Comparison of ENCODE assay signal across 8 cellular contexts in genomic region chr4:16443504-16444088, GRCh38.
DNase-seq lines count a peak whose midpoint lies in the region; ATAC-seq and TF ChIP-seq lines count a peak whose summit lies in the region.

No MANE protein-coding gene starts in this region.

- H2AFZ ChIP-seq in GM23338 = no peak overlapping the region

- H3K27me3 ChIP-seq in GM23338 (ENCODE audit: insufficient read depth) (peaks cover 22% of the 10 kb centered on the region), colonic mucosa (no peaks in the 10 kb centered on the region)
- no peaks in the 10 kb centered on the region for H3K27me3 ChIP-seq in CD8-positive, alpha-beta memory T cell (ENCODE audit: insufficient read depth, low read length, poor library complexity, severe bottlenecking)

- H3K4me3 ChIP-seq in GM23338 = no peak overlapping the region
- no peak overlapping the region for H3K4me3 ChIP-seq in NB4 (ENCODE audit: low read depth, low read length)
- H3K4me3 ChIP-seq in colonic mucosa = no peak overlapping the region
- H3K4me3 ChIP-seq in CD8-positive, alpha-beta memory T cell (ENCODE audit: low read length) = no peak overlapping the region

- H3K27ac ChIP-seq in GM23338 (ENCODE audit: low read depth) (no peak overlapping the region), colonic mucosa (no peak overlapping the region)
- no peak overlapping the region for H3K27ac ChIP-seq in CD8-positive, alpha-beta memory T cell (ENCODE audit: low read depth, low read length)

- no peaks in the 10 kb centered on the region for H3K36me3 ChIP-seq in GM23338 (ENCODE audit: insufficient read depth)
- no peaks in the 10 kb centered on the region for H3K36me3 ChIP-seq in colonic mucosa
- no peaks in the 10 kb centered on the region for H3K36me3 ChIP-seq in CD8-positive, alpha-beta memory T cell (ENCODE audit: insufficient read depth, low read length)

- TF ChIP-seq CTCF in GM23338 (conservative IDR thresholded peaks at IDR 0.05; ENCODE audit: low read depth in 2 of 2) (peak; percentile 73 to 76), NB4 (IDR thresholded peaks at IDR 0.05; ENCODE audit: low read depth, low read length) (peak; percentile 79), colonic mucosa (IDR thresholded peaks at IDR 0.05) (peak; percentile 49)

- H3K4me1 Mint-ChIP-seq in GM23338 (peaks cover 7% of the 10 kb centered on the region), naive B cell (peaks cover 6 to 12% (median 11%) of the 10 kb centered on the region in 3 donors)
- H3K4me1 Mint-ChIP-seq in activated T-helper 1 cell treated with anti-CD3 and anti-CD28 coated beads, Interleukin-12 subunit alpha, Interleukin-12 subunit beta, Interleukin-2, Interleukin-4 antibody, amounts not matched to agents 30 ng/mL and 10 ng/mL and 1 ng/mL, durations not matched to agents 14 hours and 24 hours and 36 hours (ENCODE audit: low read depth) = no peaks in the 10 kb centered on the region
- H3K4me1 Mint-ChIP-seq in CD8-positive, alpha-beta memory T cell = no peaks in the 10 kb centered on the region

- H3K9me2 ChIP-seq in GM23338 (ENCODE audit: insufficient read depth) = peaks cover 1% of the 10 kb centered on the region; the same call in 1 of the 2 replicates

- H3K4me3 Mint-ChIP-seq in GM23338 (no peak overlapping the region), naive B cell (no peak overlapping the region)
- no peak overlapping the region for H3K4me3 Mint-ChIP-seq in activated T-helper 1 cell treated with anti-CD3 and anti-CD28 coated beads, Interleukin-12 subunit alpha, Interleukin-12 subunit beta, Interleukin-2, Interleukin-4 antibody, amounts not matched to agents 30 ng/mL and 10 ng/mL and 1 ng/mL, durations not matched to agents 14 hours and 24 hours and 36 hours
- H3K4me3 Mint-ChIP-seq in CD8-positive, alpha-beta memory T cell = no peak overlapping the region

- H3K36me3 Mint-ChIP-seq in GM23338 (ENCODE audit: low read depth) = no peaks in the 10 kb centered on the region
- no peaks in the 10 kb centered on the region for H3K36me3 Mint-ChIP-seq in naive B cell
- H3K36me3 Mint-ChIP-seq in activated T-helper 1 cell treated with anti-CD3 and anti-CD28 coated beads, Interleukin-12 subunit alpha, Interleukin-12 subunit beta, Interleukin-2, Interleukin-4 antibody, amounts not matched to agents 30 ng/mL and 10 ng/mL and 1 ng/mL, durations not matched to agents 14 hours and 24 hours and 36 hours (ENCODE audit: low read depth) = no peaks in the 10 kb centered on the region
- no peaks in the 10 kb centered on the region for H3K36me3 Mint-ChIP-seq in CD8-positive, alpha-beta memory T cell

- ATAC-seq in GM23338 = peak; percentile 55
- ATAC-seq in naive B cell (ENCODE audit: low read depth in 2 of 2) = peak in 1 of 2 donors; percentile 28

- H3K4me2 ChIP-seq in GM23338 = no peak overlapping the region

- no peaks in the 10 kb centered on the region for H3K9me3 ChIP-seq in colonic mucosa
- H3K9me3 ChIP-seq in CD8-positive, alpha-beta memory T cell (ENCODE audit: low read length) = no peaks in the 10 kb centered on the region

- H3K4me1 ChIP-seq in GM23338 (ENCODE audit: insufficient read depth) (no peaks in the 10 kb centered on the region), colonic mucosa (no peaks in the 10 kb centered on the region)
- H3K4me1 ChIP-seq in CD8-positive, alpha-beta memory T cell (ENCODE audit: insufficient read depth, low read length) = no peaks in the 10 kb centered on the region

- DNase-seq in SIG-M5 treated with dmso at 0.1 percent for 504 hours (lab: John Stamatoyannopoulos, UW; ENCODE audit: unreplicated experiment) (peak; percentile 33), SIG-M5 (lab: John Stamatoyannopoulos, UW) (no peak), GM23338 (ENCODE audit: low spot score) (peak; percentile 67), NB4 (ENCODE audit: low read depth) (peak; percentile 61), colonic mucosa (peak; percentile 17), naive B cell (peak; percentile 7)
- no peak for DNase-seq in activated T-helper 1 cell treated with anti-CD3 and anti-CD28 coated beads, Interleukin-12 subunit alpha, Interleukin-12 subunit beta, Interleukin-2, Interleukin-4 antibody, amounts not matched to agents 30 ng/mL and 10 ng/mL and 1 ng/mL, durations not matched to agents 14 hours and 24 hours and 36 hours (ENCODE audit: low spot score)
- DNase-seq in CD8-positive, alpha-beta memory T cell = no peak

- H3F3A ChIP-seq in GM23338 (replicated peaks; ENCODE audit: low read depth) = no peaks in the 10 kb centered on the region

- H3K27ac Mint-ChIP-seq in GM23338 (no peak overlapping the region), naive B cell (no peak overlapping the region)
- no peak overlapping the region for H3K27ac Mint-ChIP-seq in activated T-helper 1 cell treated with anti-CD3 and anti-CD28 coated beads, Interleukin-12 subunit alpha, Interleukin-12 subunit beta, Interleukin-2, Interleukin-4 antibody, amounts not matched to agents 30 ng/mL and 10 ng/mL and 1 ng/mL, durations not matched to agents 14 hours and 24 hours and 36 hours
- H3K27ac Mint-ChIP-seq in CD8-positive, alpha-beta memory T cell = no peak overlapping the region

- H3K79me2 ChIP-seq in GM23338 (replicated peaks; ENCODE audit: insufficient read depth) = no peaks in the 10 kb centered on the region

- CTCF ChIA-PET in CD8-positive, alpha-beta memory T cell (lab: Charles Lee) = interaction anchor here (1.1 kb wide), 1 partner anchor 10 kb away, joined by 4 read pairs; no protein-coding TSS in a partner anchor

- intact Hi-C loops in colonic mucosa (cut with DNase I) = loop anchor here (2.0 kb wide), 1 partner anchor 155 kb away; no protein-coding TSS in a partner anchor
- intact Hi-C loops in activated T-helper 1 cell treated with anti-CD3 and anti-CD28 coated beads, Interleukin-12 subunit alpha, Interleukin-12 subunit beta, Interleukin-2, Interleukin-4 antibody, amounts not matched to agents 30 ng/mL and 10 ng/mL and 1 ng/mL, durations not matched to agents 14 hours and 24 hours and 36 hours (cut with micrococcal nuclease) = loop anchor here (1.0 kb wide), 1 partner anchor 153 kb away; no protein-coding TSS in a partner anchor

- H3K9me3 Mint-ChIP-seq in GM23338 = no peaks in the 10 kb centered on the region; the same call in 2 of the 3 replicates
- H3K9me3 Mint-ChIP-seq in naive B cell = peaks cover 0 to 3% (median under 1%) of the 10 kb centered on the region in 7 donors
- H3K9me3 Mint-ChIP-seq in activated T-helper 1 cell treated with anti-CD3 and anti-CD28 coated beads, Interleukin-12 subunit alpha, Interleukin-12 subunit beta, Interleukin-2, Interleukin-4 antibody, amounts not matched to agents 30 ng/mL and 10 ng/mL and 1 ng/mL, durations not matched to agents 14 hours and 24 hours and 36 hours = no peaks in the 10 kb centered on the region
- peaks cover 0 to 4% (median 2%) of the 10 kb centered on the region in 5 donors for H3K9me3 Mint-ChIP-seq in CD8-positive, alpha-beta memory T cell

- no peak overlapping the region for H3K9ac ChIP-seq in colonic mucosa (ENCODE audit: low read depth in 2 of 2, low read length in 2 of 2)

- peaks cover 11% of the 10 kb centered on the region for H3K27me3 Mint-ChIP-seq in GM23338 (ENCODE audit: insufficient read depth, low read depth, poor library complexity)
- H3K27me3 Mint-ChIP-seq in naive B cell = no peaks in the 10 kb centered on the region
- H3K27me3 Mint-ChIP-seq in activated T-helper 1 cell treated with anti-CD3 and anti-CD28 coated beads, Interleukin-12 subunit alpha, Interleukin-12 subunit beta, Interleukin-2, Interleukin-4 antibody, amounts not matched to agents 30 ng/mL and 10 ng/mL and 1 ng/mL, durations not matched to agents 14 hours and 24 hours and 36 hours (ENCODE audit: insufficient read depth) = no peaks in the 10 kb centered on the region
- H3K27me3 Mint-ChIP-seq in CD8-positive, alpha-beta memory T cell = no peaks in the 10 kb centered on the region

- POLR2A ChIA-PET in CD8-positive, alpha-beta memory T cell (lab: Charles Lee) = no interaction called here

- H4K20me1 ChIP-seq in GM23338 (replicated peaks; ENCODE audit: insufficient read depth) = no peaks in the 10 kb centered on the region

- TF ChIP-seq POLR2A in NB4 (IDR thresholded peaks at IDR 0.05; ENCODE audit: extremely low read depth, insufficient read length) = no peak

TF ChIP-seq in GM23338, 12 proteins besides CTCF, POLR2A, EP300 and RAD21 (continues in another document):
- TF ChIP-seq REST (IDR thresholded peaks at IDR 0.05; ENCODE audit: unreplicated experiment) (no peak), JUNB (IDR thresholded peaks at IDR 0.05; ENCODE audit: unreplicated experiment) (no peak)

Comparison
In these comparisons a context has a peak if more than half of its experiments do, and no peak if none do; other contexts are left out.
1. DNase-seq: peak in SIG-M5 treated with dmso at 0.1 percent for 504 hours (single experiment), GM23338 (single experiment), NB4 (single experiment), colonic mucosa (single experiment) and naive B cell (single experiment); none in SIG-M5 (single experiment), activated T-helper 1 cell treated with anti-CD3 and anti-CD28 coated beads, Interleukin-12 subunit alpha, Interleukin-12 subunit beta, Interleukin-2, Interleukin-4 antibody, amounts not matched to agents 30 ng/mL and 10 ng/mL and 1 ng/mL, durations not matched to agents 14 hours and 24 hours and 36 hours (single experiment) and CD8-positive, alpha-beta memory T cell (0 of 5).
2. Peak in every context shown above with its lines, with median percentiles within 50 percentile points of each other: CTCF ChIP-seq.